In the genomic region with DNA sequence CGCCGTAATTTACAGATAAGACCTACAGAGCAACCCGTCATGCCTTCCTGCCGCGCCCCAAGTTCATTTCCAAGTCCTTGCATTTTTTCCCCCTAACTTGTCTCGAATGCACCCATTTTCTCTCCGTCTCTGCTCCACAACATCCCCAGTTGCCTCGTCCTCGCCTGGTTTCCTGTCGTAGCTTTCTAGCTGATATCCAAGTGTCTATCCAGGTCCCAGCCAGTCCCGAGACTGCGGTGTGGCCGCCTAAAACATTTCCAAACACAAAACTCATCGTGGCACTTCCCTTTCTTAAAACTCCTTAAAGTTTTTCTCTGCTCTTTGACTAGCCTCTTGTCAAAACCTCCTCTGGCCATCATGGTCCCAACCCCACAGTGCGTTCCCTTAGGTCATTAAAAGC, we compare ENCODE assay signal across 8 cellular contexts. TPM values are rescaled to one million over a fixed set of nuclear protein-coding genes. Genes with fewer than 3 reads are reported as not detected.
DNase-seq lines count a peak whose midpoint lies in the region; ATAC-seq and TF ChIP-seq lines count a peak whose summit lies in the region.

No MANE protein-coding gene starts in this region.

- ATAC-seq in HG02763 (IDR thresholded peaks at IDR 0.05; ENCODE audit: unreplicated experiment) (no peak), HG02884 (IDR thresholded peaks at IDR 0.05; ENCODE audit: unreplicated experiment) (no peak)

- H3K4me1 ChIP-seq in Karpas-422 (ENCODE audit: low read length) (peaks cover 30% of the 10 kb centered on the region), colonic mucosa (no peaks in the 10 kb centered on the region)

- no peaks in the 10 kb centered on the region; the same call in 1 of the 2 replicates for H4K20me1 ChIP-seq in Karpas-422 (ENCODE audit: insufficient read depth, low read depth, low read length)

- H3K36me3 Mint-ChIP-seq in nephron (ENCODE audit: low read depth): peaks cover 4% of the 10 kb centered on the region

- no peak for TF ChIP-seq CTCF in BJ (IDR thresholded peaks at IDR 0.05; ENCODE audit: insufficient read depth, low read depth, low read length)
- TF ChIP-seq CTCF in colonic mucosa (IDR thresholded peaks at IDR 0.05): no peak
- no peak for TF ChIP-seq CTCF in nephron (IDR thresholded peaks at IDR 0.05; ENCODE audit: unreplicated experiment in 3 of 3)

- DNase-seq in BJ (ENCODE audit: low read depth) (no peak), Karpas-422 (no peak), colonic mucosa (peak; percentile 32), NCI-H2196 (lab: John Stamatoyannopoulos, UW; ENCODE audit: unreplicated experiment) (no peak), ecto neural progenitor cell (ENCODE audit: low spot score) (no peak)

- H3K9ac ChIP-seq in Karpas-422 (ENCODE audit: low read length) (peak overlapping the region; percentile 84), colonic mucosa (ENCODE audit: low read depth in 2 of 2, low read length in 2 of 2) (peak overlapping the region in 1 of 2 donors; percentile 81)

- no peaks in the 10 kb centered on the region for H3K9me2 ChIP-seq in Karpas-422 (replicated peaks; ENCODE audit: insufficient read depth, low read length)

- CTCF ChIA-PET in BJ (lab: Yijun Ruan, JAX): interaction anchor here (0.7 kb wide), 1 partner anchor 10 kb away, joined by 3 read pairs; no protein-coding TSS in a partner anchor

- H3K4me1 Mint-ChIP-seq in nephron: peaks cover 23% of the 10 kb centered on the region

- H3K27ac ChIP-seq in Karpas-422 (ENCODE audit: low read length) (no peak overlapping the region), colonic mucosa (no peak overlapping the region)

- peak overlapping the region; percentile 97 for H3K4me2 ChIP-seq in Karpas-422 (ENCODE audit: low read depth, low read length, poor library complexity, severe bottlenecking)

- no peaks in the 10 kb centered on the region for H3K9me3 ChIP-seq in Karpas-422 (ENCODE audit: low read length)
- no peaks in the 10 kb centered on the region for H3K9me3 ChIP-seq in colonic mucosa

- H3K27me3 ChIP-seq in BJ (ENCODE audit: control insufficient read depth, insufficient read depth, low read length): no peaks in the 10 kb centered on the region
- no peaks in the 10 kb centered on the region for H3K27me3 ChIP-seq in Karpas-422 (ENCODE audit: low read length)
- H3K27me3 ChIP-seq in colonic mucosa: no peaks in the 10 kb centered on the region

- peak overlapping the region; percentile 95 to 97 (median 96) for H3K4me3 Mint-ChIP-seq in nephron

- intact Hi-C loops in colonic mucosa (cut with DNase I): no loop called here

- peak overlapping the region; percentile 100; the same call in 1 of the 2 replicates for H2AFZ ChIP-seq in Karpas-422 (ENCODE audit: low read length)

- peaks cover 38% of the 10 kb centered on the region for H3K79me2 ChIP-seq in Karpas-422 (ENCODE audit: low read length)

- H3K27me3 Mint-ChIP-seq in nephron (ENCODE audit: low read depth): no peaks in the 10 kb centered on the region

- no peaks in the 10 kb centered on the region for H3K9me3 Mint-ChIP-seq in nephron

- H3K36me3 ChIP-seq in BJ (ENCODE audit: control insufficient read depth, insufficient read depth, low read length) (no peaks in the 10 kb centered on the region), Karpas-422 (ENCODE audit: insufficient read depth, low read length) (0 out of 2 replicates have a peak, but pooled peaks cover 9% of the 10 kb centered on the region), colonic mucosa (no peaks in the 10 kb centered on the region)

- H3K4me3 ChIP-seq in BJ (ENCODE audit: low read depth, low read length): peak overlapping the region; percentile 88
- peak overlapping the region; percentile 71 for H3K4me3 ChIP-seq in Karpas-422 (ENCODE audit: low read length)
- H3K4me3 ChIP-seq in colonic mucosa: peak overlapping the region; percentile 88

- POLR2A ChIA-PET in BJ (lab: Charles Lee): no interaction called here

- peak overlapping the region; percentile 80 to 97 (median 82) for H3K27ac Mint-ChIP-seq in nephron

RNA-seq across cellular contexts. Expression of gene BARD1, which starts 1.2 kb away (rescaled TPM):
- polyA plus RNA-seq in BJ (2011; rRNA removed): 6.6 and 6.9 TPM in 2 replicates
- 27.4 and 30.3 TPM in 2 replicates for polyA minus RNA-seq in BJ (2011; rRNA and poly(A)+ RNA removed)
- total RNA-seq in Karpas-422 (2014; rRNA removed; shearing (Covaris generic); ENCODE audit: low replicate concordance): 29.3 and 78.0 TPM in 2 replicates
- total RNA-seq in colonic mucosa: 10 to 100 TPM; 19.7 to 26.9 TPM
